ENCODE assay signal across 25 cellular contexts in the genomic region with DNA sequence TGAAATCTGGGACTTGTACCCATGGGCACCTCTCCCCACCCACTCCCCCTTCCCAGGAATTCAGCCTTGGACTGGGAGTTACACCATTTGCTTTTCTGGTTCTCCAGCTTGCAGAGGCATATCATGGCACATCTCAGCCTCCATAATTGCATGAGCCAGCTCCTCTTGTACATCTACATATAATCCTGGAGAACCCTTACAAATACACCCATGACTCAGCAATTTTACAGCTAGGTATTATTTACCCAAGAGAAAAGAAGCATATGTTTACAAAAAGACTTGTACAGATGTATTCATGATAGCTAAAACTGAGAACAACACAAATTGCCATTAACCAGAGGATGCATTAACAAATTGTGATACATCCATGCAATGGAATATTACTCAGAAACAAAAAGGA.
"Had no signal": no experiment of that assay in that cellular context is flagged by ENCODE, and none has a peak within 500 bp of the region (broad histone marks: within the 10 kb centered on the region; RNA-seq: fewer than 3 reads in every experiment).

No MANE protein-coding gene starts in this region.

- H3K9me3 ChIP-seq: ascending aorta, body of pancreas had no signal

- H3K4me3 ChIP-seq: ascending aorta, body of pancreas, PC-9 had no signal

- H2AFZ ChIP-seq: PC-9 had no signal

- H3K27me3 ChIP-seq: ascending aorta, body of pancreas had no signal

- H3K27ac ChIP-seq: ascending aorta, body of pancreas, PC-9, VCaP had no signal

- ATAC-seq: activated naive CD4-positive, alpha-beta T cell treated with anti-CD3 and anti-CD28 coated beads, Interleukin-2, amount 50 U/mL, for 72 hours; activated naive CD8-positive, alpha-beta T cell treated with anti-CD3 and anti-CD28 coated beads, Interleukin-2, amount 50 U/mL, for 24 hours; activated T-cell treated with anti-CD3 and anti-CD28 coated beads, Interleukin-2, amount 50 U/mL, for 4 hours; body of pancreas had no signal

- H3K36me3 ChIP-seq: ascending aorta had no signal

- FAIRE-seq: bronchial epithelial cell had no signal

- H3K4me1 ChIP-seq: ascending aorta, body of pancreas had no signal

- H3K4me2 ChIP-seq: PC-9 had no signal

- DNase-seq: activated CD4-positive, alpha-beta memory T cell treated with anti-CD3 and anti-CD28 coated beads for 36 hours; activated CD4-positive, alpha-beta T cell treated with anti-CD3 and anti-CD28 coated beads, Interleukin-2, amount 10 ng/mL, durations not matched to agents 7 days and 5 days; activated CD4-positive, CD25-positive, alpha-beta regulatory T cell; activated CD8-positive, alpha-beta memory T cell treated with anti-CD3 and anti-CD28 coated beads for 24 hours; activated effector memory CD4-positive, alpha-beta T cell treated with anti-CD3 and anti-CD28 coated beads, Interleukin-2, amount 50 U/mL, for 16 hours; activated naive CD4-positive, alpha-beta T cell treated with Interleukin-2 at 50 U/mL for 16 hours; activated naive CD8-positive, alpha-beta T cell treated with anti-CD3 and anti-CD28 coated beads, Interleukin-2, amount 50 U/mL, for 24 hours; activated T-cell treated with anti-CD3 and anti-CD28 coated beads, Interleukin-2, amount 50 U/mL, for 4 hours; amniotic stem cell; body of pancreas; central memory CD4-positive, alpha-beta T cell; Karpas-422; NCI-H1417; NCI-H1694; NCI-H2029; NCI-H2107; NCI-H510A treated with DMSO at 0.1 percent for 48 hours; NCI-H69; PC-9; SIG-M5; T-helper 1 cell had no signal
